Comparison of ENCODE assay signal across 18 cellular contexts in genomic region chr19:40342644-40343311, GRCh38. TPM values are rescaled to one million over a fixed set of nuclear protein-coding genes. Genes with fewer than 3 reads are reported as not detected.
DNase-seq lines count a peak whose midpoint lies in the region; ATAC-seq, FAIRE-seq and TF ChIP-seq lines count a peak whose summit lies in the region.
"Had no signal": no experiment of that assay in that cellular context is flagged by ENCODE, and none has a peak within 500 bp of the region (broad histone marks: within the 10 kb centered on the region; RNA-seq: fewer than 3 reads in every experiment).

No MANE protein-coding gene starts in this region.

- H3K4me3 Mint-ChIP-seq in progenitor cell of endocrine pancreas (ENCODE audit: low read depth) = no peak overlapping the region
- H3K4me3 Mint-ChIP-seq: activated CD8-positive, alpha-beta memory T cell treated with anti-CD3 and anti-CD28 coated beads, Interleukin-2, amount 10 ng/mL, durations not matched to agents 7 days and 5 days; T-helper 1 cell treated with Interleukin-12 subunit alpha and Interleukin-12 subunit beta and Interleukin-4 antibody, amounts not matched to agents 30 μg/mL and 1 μg/mL, for 36 hours had no signal

- POLR2A ChIA-PET in A549 (lab: Yijun Ruan, JAX) (no interaction called here), Panc1 (lab: Charles Lee) (no interaction called here)

- H3K36me3 ChIP-seq in Panc1 (ENCODE audit: control insufficient read depth, insufficient read depth, low read length) (no peaks in the 10 kb centered on the region), gastroesophageal sphincter (peaks cover 0 to 31% of the 10 kb centered on the region in 2 donors)

- no peak for TF ChIP-seq RAD21 in A549 (conservative IDR thresholded peaks at IDR 0.05 in 1 of 2, IDR thresholded peaks at IDR 0.05 in 1 of 2)

- H3K27me3 ChIP-seq in Panc1 (ENCODE audit: control insufficient read depth, insufficient read depth, low read length) (peaks cover 2% of the 10 kb centered on the region; the same call in 1 of the 2 replicates), gastroesophageal sphincter (no peaks in the 10 kb centered on the region)

- peaks cover 9% of the 10 kb centered on the region for H3K36me3 Mint-ChIP-seq in progenitor cell of endocrine pancreas (ENCODE audit: insufficient read depth)

- in situ Hi-C loops in Panc1 (cut with HindIII; ENCODE audit: low pct_unique_long_range_greater_than_20kb, low sequenced_read_pairs) = loop anchor here (5.0 to 25.0 kb wide), 5 partner anchors 40 to 1680 kb away; no protein-coding TSS in a partner anchor

- no peak for TF ChIP-seq EP300 in A549 (IDR thresholded peaks at IDR 0.05)
- TF ChIP-seq EP300 in gastroesophageal sphincter (IDR thresholded peaks at IDR 0.05) = no peak

- ATAC-seq in A549 = peak in 1 of 2 experiments; percentile 10; a peak in 1 of 6 replicates
- peak; percentile 58 for ATAC-seq in Panc1
- ATAC-seq in gastroesophageal sphincter = no peak
- ATAC-seq in HG03280 (IDR thresholded peaks at IDR 0.05; ENCODE audit: unreplicated experiment) = no peak
- ATAC-seq: activated CD8-positive, alpha-beta memory T cell treated with anti-CD3 and anti-CD28 coated beads, Interleukin-2, amount 10 ng/mL, durations not matched to agents 7 days and 5 days had no signal

- H3K4me1 Mint-ChIP-seq in progenitor cell of endocrine pancreas (ENCODE audit: low read depth) = peaks cover 6% of the 10 kb centered on the region

- TF ChIP-seq CTCF in A549 (IDR thresholded peaks at IDR 0.05) = no peak
- TF ChIP-seq CTCF in Panc1 (IDR thresholded peaks at IDR 0.05) = no peak
- no peak for TF ChIP-seq CTCF in gastroesophageal sphincter (IDR thresholded peaks at IDR 0.05)
- TF ChIP-seq CTCF in progenitor cell of endocrine pancreas (IDR thresholded peaks at IDR 0.05; ENCODE audit: unreplicated experiment) = no peak

- CTCF ChIA-PET in A549 (lab: Yijun Ruan, JAX) (interaction anchor here (1.5 to 2.0 kb wide), 5 partner anchors 29 to 122 kb away, joined by 3 to 8 read pairs (median 3); no protein-coding TSS in a partner anchor), Panc1 (lab: Charles Lee) (interaction anchor here (26.0 kb wide), 1 partner anchor 36 kb away, joined by 498 read pairs; no protein-coding TSS in a partner anchor)

- peak overlapping the region; percentile 55 for H3K27ac Mint-ChIP-seq in progenitor cell of endocrine pancreas
- H3K27ac Mint-ChIP-seq: activated CD8-positive, alpha-beta memory T cell treated with anti-CD3 and anti-CD28 coated beads, Interleukin-2, amount 10 ng/mL, durations not matched to agents 7 days and 5 days; T-helper 1 cell treated with Interleukin-12 subunit alpha and Interleukin-12 subunit beta and Interleukin-4 antibody, amounts not matched to agents 30 μg/mL and 1 μg/mL, for 36 hours had no signal

- DNase-seq in A549 (ENCODE audit: low read depth in 1 of 2, low spot score in 1 of 2) = no peak
- DNase-seq in Panc1 (ENCODE audit: low read depth, low spot score) = no peak
- DNase-seq in progenitor cell of endocrine pancreas (ENCODE audit: low spot score, unreplicated experiment) = no peak
- DNase-seq in HK-2 (ENCODE audit: unreplicated experiment) = no peak
- no peak for DNase-seq in NCI-H345 (lab: John Stamatoyannopoulos, UW)
- no peak for DNase-seq in NOMO-1 (lab: John Stamatoyannopoulos, UW; ENCODE audit: unreplicated experiment in 2 of 2)
- DNase-seq: activated CD8-positive, alpha-beta memory T cell treated with anti-CD3 and anti-CD28 coated beads, Interleukin-2, amount 10 ng/mL, durations not matched to agents 7 days and 5 days; activated naive CD4-positive, alpha-beta T cell; kidney glomerular epithelial cell; NCI-H1436 treated with DMSO at 0.1 percent for 48 hours; NCI-H226; SHP77 treated with DMSO at 0.1 percent for 48 hours; stimulated activated CD4-positive, alpha-beta T cell treated with anti-CD3 and anti-CD28 coated beads, Interleukin-15, amount 100 ng/mL, for 24 hours had no signal

- intact Hi-C loops in Panc1 (cut with micrococcal nuclease; ENCODE audit: unreplicated experiment) = no loop called here

- WGBS in A549 (ENCODE audit: missing lambda C conversion rate) = 86% methylated on average over 11 of the region's 11 CpGs
- WGBS in gastroesophageal sphincter (ENCODE audit: low coverage in 1 of 2), 2 donors = 78 to 83% methylated on average over 8 to 9 of the region's 11 CpGs

- no TSS peak for BruUV-seq in Panc1 (replicated peaks; lab: Mats Ljungman, UMichigan)

- H3K4me2 ChIP-seq in A549 = no peak overlapping the region

- no peaks in the 10 kb centered on the region for H3K27me3 Mint-ChIP-seq in progenitor cell of endocrine pancreas
- H3K27me3 Mint-ChIP-seq: activated CD8-positive, alpha-beta memory T cell treated with anti-CD3 and anti-CD28 coated beads, Interleukin-2, amount 10 ng/mL, durations not matched to agents 7 days and 5 days had no signal

- H3K9me3 Mint-ChIP-seq in progenitor cell of endocrine pancreas (ENCODE audit: low read depth) = no peaks in the 10 kb centered on the region
- H3K9me3 Mint-ChIP-seq: T-helper 1 cell treated with Interleukin-12 subunit alpha and Interleukin-12 subunit beta and Interleukin-4 antibody, amounts not matched to agents 30 μg/mL and 1 μg/mL, for 36 hours had no signal

- H3K9me3 ChIP-seq in A549 = no peaks in the 10 kb centered on the region
- H3K9me3 ChIP-seq in Panc1 (ENCODE audit: control insufficient read depth, insufficient read depth, low read depth, low read length) = no peaks in the 10 kb centered on the region
- no peaks in the 10 kb centered on the region for H3K9me3 ChIP-seq in gastroesophageal sphincter

- H3K27ac ChIP-seq in A549 = no peak overlapping the region
- no peak overlapping the region for H3K27ac ChIP-seq in Panc1 (ENCODE audit: low read length)
- peak overlapping the region; percentile 15 to 76 (median 74) for H3K27ac ChIP-seq in gastroesophageal sphincter

- FAIRE-seq in A549 (lab: Jason Lieb, UNC) = peak; percentile 70
- FAIRE-seq: H1 had no signal

- H3K4me1 ChIP-seq in A549 (peaks cover 5% of the 10 kb centered on the region; the same call in 2 of the 3 replicates), Panc1 (ENCODE audit: control insufficient read depth, insufficient read depth, low read length) (no peaks in the 10 kb centered on the region), gastroesophageal sphincter (peaks cover 0 to 42% (median 13%) of the 10 kb centered on the region in 3 donors)

- TF ChIP-seq POLR2A in A549 (IDR thresholded peaks at IDR 0.05; ENCODE audit: low read length) (no peak), gastroesophageal sphincter (IDR thresholded peaks at IDR 0.05) (no peak)

- H3K4me3 ChIP-seq in A549 = no peak overlapping the region
- H3K4me3 ChIP-seq in Panc1 (ENCODE audit: low read depth in 2 of 2, low read length in 2 of 2) = no peak overlapping the region
- no peak overlapping the region for H3K4me3 ChIP-seq in gastroesophageal sphincter

TF ChIP-seq in A549, 52 proteins besides CTCF, POLR2A, EP300 and RAD21 (continues in another document):
- no peak for TF ChIP-seq HDAC2 (IDR thresholded peaks at IDR 0.05)

RNA-seq across cellular contexts. Expression of gene C19orf47, which starts 5.4 kb away (rescaled TPM):
- polyA plus RNA-seq in A549 (2011; rRNA removed) = 32.8 and 39.8 TPM in 2 replicates
- polyA plus RNA-seq in A549 (2012; cell fraction: cytosol; rRNA removed) = 46.5 and 51.8 TPM in 2 replicates
- 39.7 and 43.7 TPM in 2 replicates for polyA plus RNA-seq in A549 (2012; cell fraction: nucleus; rRNA removed)
- polyA plus RNA-seq in A549 (2017; fragmentation: RNase III; extraction: RNeasy Plus Mini Kit Qiagen cat#74134 plus additional on column Dnase treatment) = 22.1 to 25.7 TPM (median 25.2 TPM) in 3 replicates
- 57.7 and 65.9 TPM in 2 replicates for polyA minus RNA-seq in A549 (2011; rRNA and poly(A)+ RNA removed)
- total RNA-seq in Panc1 (2021; ENCODE audit: unreplicated experiment) = 29.0 TPM
- polyA plus RNA-seq in Panc1 (2012; ENCODE audit: insufficient read length) = 36.8 TPM
- 10 to 100 TPM in 3 of 4 donors, 1 to 10 TPM in 1; 10.0 to 29.7 (median 19.2) TPM for total RNA-seq in gastroesophageal sphincter
- total RNA-seq in progenitor cell of endocrine pancreas = 19.0 and 19.1 TPM in 2 replicates

RNA-seq across cellular contexts. Expression of gene PLD3, which starts 5.7 kb away (rescaled TPM):
- polyA plus RNA-seq in A549 (2011; rRNA removed) (290 and 350 TPM in 2 replicates), A549 (2017; fragmentation: RNase III; extraction: RNeasy Plus Mini Kit Qiagen cat#74134 plus additional on column Dnase treatment) (215 to 283 TPM (median 265 TPM) in 3 replicates)
- polyA plus RNA-seq in A549 (2012; cell fraction: cytosol; rRNA removed) = 322 and 419 TPM in 2 replicates
- polyA plus RNA-seq in A549 (2012; cell fraction: nucleus; rRNA removed) = 632 and 811 TPM in 2 replicates
- polyA minus RNA-seq in A549 (2011; rRNA and poly(A)+ RNA removed) = 244 and 264 TPM in 2 replicates
- total RNA-seq in Panc1 (2021; ENCODE audit: unreplicated experiment) (81.8 TPM), gastroesophageal sphincter (100 to 1,000 TPM; 237 to 302 (median 266) TPM), progenitor cell of endocrine pancreas (349 and 353 TPM in 2 replicates)
- 166 TPM for polyA plus RNA-seq in Panc1 (2012; ENCODE audit: insufficient read length)

RNA-seq across cellular contexts. Expression of gene HIPK4, which starts 47.2 kb away (rescaled TPM):
- 0.18 and 0.19 TPM in 2 replicates for polyA plus RNA-seq in A549 (2011; rRNA removed)
- 0.34 and 0.51 TPM in 2 replicates for polyA plus RNA-seq in A549 (2012; cell fraction: cytosol; rRNA removed)
- polyA plus RNA-seq in A549 (2012; cell fraction: nucleus; rRNA removed) = 1.1 TPM in 2 replicates
- 0.20 to 0.25 TPM (median 0.24 TPM) in 3 replicates for polyA plus RNA-seq in A549 (2017; fragmentation: RNase III; extraction: RNeasy Plus Mini Kit Qiagen cat#74134 plus additional on column Dnase treatment)
- polyA minus RNA-seq in A549 (2011; rRNA and poly(A)+ RNA removed) = 0.19 and 0.37 TPM in 2 replicates
- total RNA-seq in Panc1 (2021; ENCODE audit: unreplicated experiment) = 0.13 TPM
- 0.15 TPM for polyA plus RNA-seq in Panc1 (2012; ENCODE audit: insufficient read length)
- total RNA-seq in gastroesophageal sphincter = 1 to 10 TPM in 1 of 4 donors, under 1 TPM in 1, not detected in 2; 0.19 to 1.1 TPM
- total RNA-seq in progenitor cell of endocrine pancreas = 0.11 TPM in 1 of 2 replicates, not detected in the other
- total RNA-seq: activated CD8-positive, alpha-beta memory T cell treated with anti-CD3 and anti-CD28 coated beads, Interleukin-2, amount 10 ng/mL, durations not matched to agents 7 days and 5 days; HT-29 had no signal

RNA-seq across cellular contexts. Expression of gene AKT2, which starts 57.6 kb away (rescaled TPM):
- polyA plus RNA-seq in A549 (2011; rRNA removed) = 159 and 180 TPM in 2 replicates
- polyA plus RNA-seq in A549 (2012; cell fraction: cytosol; rRNA removed) = 180 and 209 TPM in 2 replicates
- 545 and 598 TPM in 2 replicates for polyA plus RNA-seq in A549 (2012; cell fraction: nucleus; rRNA removed)
- polyA plus RNA-seq in A549 (2017; fragmentation: RNase III; extraction: RNeasy Plus Mini Kit Qiagen cat#74134 plus additional on column Dnase treatment) = 125 to 136 TPM (median 132 TPM) in 3 replicates
- 241 and 264 TPM in 2 replicates for polyA minus RNA-seq in A549 (2011; rRNA and poly(A)+ RNA removed)
- 2,376 TPM for total RNA-seq in Panc1 (2021; ENCODE audit: unreplicated experiment)
- polyA plus RNA-seq in Panc1 (2012; ENCODE audit: insufficient read length) = 2,447 TPM
- total RNA-seq in gastroesophageal sphincter = 10 to 100 TPM; 64.2 to 88.9 (median 72.8) TPM
- total RNA-seq in progenitor cell of endocrine pancreas = 200 TPM in 2 replicates

Comparison
In these comparisons a context has a peak if more than half of its experiments do, and no peak if none do; other contexts are left out.
1. H3K27ac ChIP-seq: peak in gastroesophageal sphincter (4 of 4); none in A549 (0 of 2) and Panc1 (single experiment).